In genomic region chr20:9344080-9344920, GRCh38 we compare ENCODE assay signal across 16 cellular contexts.
DNase-seq lines count a peak whose midpoint lies in the region; ATAC-seq and TF ChIP-seq lines count a peak whose summit lies in the region.
"Had no signal": no experiment of that assay in that cellular context is flagged by ENCODE, and none has a peak within 500 bp of the region (broad histone marks: within the 10 kb centered on the region; RNA-seq: fewer than 3 reads in every experiment).

No MANE protein-coding gene starts in this region.

- peaks cover 0 to 21% (median 0%) of the 10 kb centered on the region in 9 donors for H3K36me3 ChIP-seq in heart right ventricle

- peaks cover 9 to 55% (median 32%) of the 10 kb centered on the region in 9 donors for H3K4me1 ChIP-seq in heart right ventricle

- peak; percentile 51 for DNase-seq in ELR (ENCODE audit: low read depth)
- DNase-seq in heart right ventricle: peak in 1 of 2 donors; percentile 70
- no peak for DNase-seq in sciatic nerve (ENCODE audit: low spot score)
- DNase-seq in activated CD4-positive, alpha-beta T cell treated with anti-CD3 and anti-CD28 coated beads, Interleukin-2, amount 50 U/mL, for 1 hour: no peak
- DNase-seq: activated naive CD4-positive, alpha-beta T cell treated with anti-CD3 and anti-CD28 coated beads for 36 hours; DMS 273 treated with DMSO at 0.1 percent for 48 hours; left cardiac atrium; NCI-H1417; stimulated activated CD4-positive, alpha-beta T cell treated with anti-CD3 and anti-CD28 coated beads, Interleukin-12 subunit alpha, Interleukin-12 subunit beta, amount 100 ng/mL, for 4 hours; stimulated activated naive CD4-positive, alpha-beta T cell had no signal

- WGBS in heart right ventricle, 2 donors: 25 to 34% methylated on average over 11 of the region's 11 CpGs

- H3K9me3 ChIP-seq in heart right ventricle: no peaks in the 10 kb centered on the region

- H3K27me3 ChIP-seq in heart right ventricle: no peaks in the 10 kb centered on the region

- H3K27ac ChIP-seq in VCaP (0 out of 2 replicates have a peak overlapping the region, but pooled peaks have one; percentile 1), heart right ventricle (peak overlapping the region in 9 of 10 donors; percentile 16 to 79 (median 42))
- H3K27ac ChIP-seq: HL-60 had no signal

- H3K4me3 ChIP-seq in heart right ventricle: peak overlapping the region in 1 of 10 donors; percentile 0

- intact Hi-C loops in heart right ventricle (cut with DNase I) (loop anchor here in 2 of 10 donors (10.0 kb wide), 2 partner anchors 59 to 79 kb away; no protein-coding TSS in a partner anchor), sciatic nerve (cut with DNase I) (no loop called here)

- no peak for TF ChIP-seq CTCF in VCaP (conservative IDR thresholded peaks at IDR 0.05)
- TF ChIP-seq CTCF in heart right ventricle (IDR thresholded peaks at IDR 0.05): no peak

- peak; percentile 56 to 90 (median 80) for ATAC-seq in heart right ventricle
- ATAC-seq in sciatic nerve: peak; percentile 75
- ATAC-seq in GM18861 (IDR thresholded peaks at IDR 0.05; ENCODE audit: unreplicated experiment): no peak
- ATAC-seq in HG02852 (IDR thresholded peaks at IDR 0.05; ENCODE audit: unreplicated experiment): no peak
- ATAC-seq in HG03139 (IDR thresholded peaks at IDR 0.05; ENCODE audit: unreplicated experiment): no peak
- ATAC-seq: Panc1 had no signal

Comparison
In these comparisons a context has a peak if more than half of its experiments do, and no peak if none do; other contexts are left out.
1. ATAC-seq: peak in heart right ventricle (8 of 8) and sciatic nerve (single experiment); none in GM18861 (single experiment), HG02852 (single experiment) and HG03139 (single experiment).